Comparison of ENCODE assay signal across 8 cellular contexts in the genomic region with DNA sequence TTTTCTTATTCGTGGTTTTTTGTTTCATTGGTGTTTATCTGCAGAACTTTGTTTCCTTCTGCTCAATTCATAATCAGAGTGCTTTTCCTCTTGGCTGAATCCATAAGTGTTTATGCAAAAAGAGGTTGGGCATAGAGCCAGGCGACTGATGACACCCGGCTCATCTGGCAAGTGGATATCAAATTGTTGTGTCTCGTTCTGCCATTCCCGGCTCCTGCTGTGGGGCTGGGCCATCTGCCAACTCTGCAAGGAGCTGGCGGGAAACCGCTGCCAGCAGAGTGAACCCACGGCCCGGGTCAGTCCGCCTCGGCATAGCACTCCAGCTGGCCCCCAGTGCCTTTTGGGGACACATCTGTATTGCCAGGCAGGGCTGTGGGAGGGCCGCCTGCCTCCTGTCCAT.
A peak's percentile ranks its signal among the peaks of the same experiment; 100 is the strongest.
DNase-seq lines count a peak whose midpoint lies in the region; ATAC-seq and TF ChIP-seq lines count a peak whose summit lies in the region.
"Not testable (repeated sequence)": the region's sequence is repeated elsewhere in the genome, so short reads cannot be mapped to it uniquely, and the experiment has no call there.

No MANE protein-coding gene starts in this region.

- not testable (repeated sequence) for TF ChIP-seq EP300 in sigmoid colon (IDR thresholded peaks at IDR 0.05)

- intact Hi-C loops in A673 (cut with micrococcal nuclease; ENCODE audit: unreplicated experiment); sigmoid colon (cut with DNase I): not testable (repeated sequence)

- not testable (repeated sequence) for TF ChIP-seq CTCF in A673 (conservative IDR thresholded peaks at IDR 0.05; ENCODE audit: low read depth, low read length); brain microvascular endothelial cell (IDR thresholded peaks at IDR 0.05; ENCODE audit: low read depth, low read length, missing control alignments); lung (IDR thresholded peaks at IDR 0.05; ENCODE audit: control extremely low read depth, extremely low read depth); sigmoid colon (IDR thresholded peaks at IDR 0.05)

- 50 to 72% methylated on average over 12 of the region's 12 CpGs for WGBS in lung, 2 donors
- 66 to 80% methylated on average over 12 of the region's 12 CpGs for WGBS in sigmoid colon, 2 donors

- TF ChIP-seq POLR2A in sigmoid colon (IDR thresholded peaks at IDR 0.05) = not testable (repeated sequence)

- not testable (repeated sequence) for H3K36me3 ChIP-seq in A673 (ENCODE audit: insufficient read depth, low read length, poor library complexity, severe bottlenecking); brain microvascular endothelial cell (replicated peaks); lung (ENCODE audit: control insufficient read depth in 2 of 2, insufficient read depth in 2 of 2, low read length in 2 of 2); sigmoid colon

- H3K4me3 ChIP-seq in A673 (ENCODE audit: low read depth, low read length, poor library complexity, severe bottlenecking); brain microvascular endothelial cell (ENCODE audit: low read depth, low read length); lung; sigmoid colon: not testable (repeated sequence)

- H3K9me3 ChIP-seq in A673 (ENCODE audit: low read depth, low read length, poor library complexity, severe bottlenecking); lung (ENCODE audit: control insufficient read depth in 2 of 2, insufficient read depth in 1 of 2, low read length in 1 of 2); sigmoid colon: not testable (repeated sequence)

- not testable (repeated sequence) for H3K27me3 ChIP-seq in A673 (replicated peaks; ENCODE audit: insufficient read depth, low read depth, low read length, poor library complexity); brain microvascular endothelial cell (replicated peaks); lung (ENCODE audit: control insufficient read depth, insufficient read depth); sigmoid colon

- H3K4me1 ChIP-seq in A673 (ENCODE audit: insufficient read depth, low read length, poor library complexity, severe bottlenecking); lung (ENCODE audit: control insufficient read depth in 2 of 2, insufficient read depth in 2 of 2, low read length in 2 of 2): not testable (repeated sequence)
- peaks cover 0 to 11% (median 9%) of the 10 kb centered on the region in 4 donors for H3K4me1 ChIP-seq in sigmoid colon

- H3K27ac ChIP-seq in A673 (ENCODE audit: low read depth, low read length, poor library complexity, severe bottlenecking); brain microvascular endothelial cell; lung (ENCODE audit: low read depth in 1 of 2, low read length in 1 of 2): not testable (repeated sequence)
- H3K27ac ChIP-seq in sigmoid colon = peak overlapping the region in 3 of 4 donors; percentile 7 to 56 (median 41)

- CTCF ChIA-PET in A673 (lab: Charles Lee) = not testable (repeated sequence)

- ATAC-seq in lung (ENCODE audit: insufficient read depth, low FRiP score) = not testable (repeated sequence)

- in situ Hi-C loops in brain microvascular endothelial cell (cut with HindIII; ENCODE audit: low pct_ligation_motif_present, low sequenced_read_pairs) = not testable (repeated sequence)

- BruUV-seq in A673 (replicated peaks; lab: Mats Ljungman, UMichigan) = not testable (repeated sequence)

- POLR2A ChIA-PET in A673 (lab: Charles Lee; ENCODE audit: low non-redundant PET) = not testable (repeated sequence)

- DNase-seq in A673 (ENCODE audit: low spot score) (peak; percentile 94), GM04504 (ENCODE audit: low read depth) (peak; percentile 59), NCI-H1694 (lab: John Stamatoyannopoulos, UW) (peak; percentile 98), NCI-H526 treated with DMSO at 0.1 percent for 48 hours (lab: John Stamatoyannopoulos, UW) (peak; percentile 59), brain microvascular endothelial cell (peak; percentile 43), glomerular visceral epithelial cell (ENCODE audit: extremely low spot score) (peak; percentile 54), lung (ENCODE audit: low spot score) (peak; percentile 47), sigmoid colon (peak; percentile 80)

Comparison
In these comparisons a context has a peak if more than half of its experiments do, and no peak if none do; other contexts are left out.
1. DNase-seq: peak in every context shown above with its lines; median percentile 98 in NCI-H1694; 94 in A673; 80 in sigmoid colon; 59 in GM04504; 59 in NCI-H526 treated with DMSO at 0.1 percent for 48 hours; 54 in glomerular visceral epithelial cell; 47 in lung; 43 in brain microvascular endothelial cell.